ENCODE assay signal across 9 cellular contexts in genomic region chr12:89950421-89950820, GRCh38.
DNase-seq lines count a peak whose midpoint lies in the region; ATAC-seq and TF ChIP-seq lines count a peak whose summit lies in the region.
"Had no signal": no experiment of that assay in that cellular context is flagged by ENCODE, and none has a peak within 500 bp of the region (broad histone marks: within the 10 kb centered on the region; RNA-seq: fewer than 3 reads in every experiment).

No MANE protein-coding gene starts in this region.

- DNase-seq in GM13976 (ENCODE audit: low spot score): peak; percentile 18
- DNase-seq in NCI-H460 (ENCODE audit: extremely low read depth, low read depth): peak; percentile 38
- DNase-seq in mesendoderm: no peak
- no peak for DNase-seq in left colon
- no peak for DNase-seq in left ventricle myocardium superior
- no peak for DNase-seq in activated CD4-positive, alpha-beta T cell treated with anti-CD3 and anti-CD28 coated beads, Interleukin-2, amount 50 U/mL, for 1 hour
- no peak for DNase-seq in ascending aorta (ENCODE audit: low spot score in 2 of 2)
- DNase-seq: dorsolateral prefrontal cortex had no signal

- H3K56ac ChIP-seq in mesendoderm (ENCODE audit: low read length): no peak overlapping the region

- intact Hi-C loops in left colon (cut with DNase I, micrococcal nuclease) (no loop called here), left ventricle myocardium superior (cut with micrococcal nuclease) (no loop called here), ascending aorta (cut with DNase I) (no loop called here)

- ATAC-seq in GM21529 (IDR thresholded peaks at IDR 0.05; ENCODE audit: unreplicated experiment) (peak; percentile 51), left colon (no peak), left ventricle myocardium superior (no peak)

- no peaks in the 10 kb centered on the region for H3K36me3 ChIP-seq in mesendoderm (ENCODE audit: control insufficient read depth, insufficient read depth, low read length)
- no peaks in the 10 kb centered on the region for H3K36me3 ChIP-seq in ascending aorta

- no peak overlapping the region for H3K4me2 ChIP-seq in mesendoderm (ENCODE audit: low read length)

- H4K8ac ChIP-seq in mesendoderm (ENCODE audit: low read depth, low read length): no peak overlapping the region

- H3K4me3 ChIP-seq in mesendoderm (ENCODE audit: low read length) (no peak overlapping the region), ascending aorta (no peak overlapping the region)
- H3K4me3 ChIP-seq: dorsolateral prefrontal cortex had no signal

- H3K27ac ChIP-seq in mesendoderm (ENCODE audit: low read depth, low read length) (no peak overlapping the region), ascending aorta (no peak overlapping the region)
- H3K27ac ChIP-seq: dorsolateral prefrontal cortex had no signal

- no peak overlapping the region for H3K9ac ChIP-seq in mesendoderm (ENCODE audit: low read length)

- no peak overlapping the region for H4K5ac ChIP-seq in mesendoderm (ENCODE audit: low read length)

- no CpG with 5 or more reads among the region's 1 CpG for WGBS in mesendoderm (ENCODE audit: extremely low coverage, insufficient coverage, low lambda C conversion rate)

- in situ Hi-C loops in GM13976 (cut with MboI; ENCODE audit: low sequenced_read_pairs, unreplicated experiment): no loop called here

- no peak overlapping the region for H2BK5ac ChIP-seq in mesendoderm (ENCODE audit: low read length)

- no peak overlapping the region for H3K23ac ChIP-seq in mesendoderm (ENCODE audit: low read length)

- H2BK15ac ChIP-seq in mesendoderm (replicated peaks; ENCODE audit: low read depth): no peak overlapping the region

- H3K79me2 ChIP-seq in mesendoderm (ENCODE audit: control insufficient read depth, insufficient read depth, low read length): no peaks in the 10 kb centered on the region

- no peaks in the 10 kb centered on the region for H3K27me3 ChIP-seq in mesendoderm (ENCODE audit: insufficient read depth, low read length, poor library complexity)
- no peaks in the 10 kb centered on the region for H3K27me3 ChIP-seq in ascending aorta
- H3K27me3 ChIP-seq: dorsolateral prefrontal cortex had no signal

- H3K18ac ChIP-seq in mesendoderm (ENCODE audit: low read length): peak overlapping the region; percentile 75

- H3K79me1 ChIP-seq in mesendoderm (ENCODE audit: low read length): no peaks in the 10 kb centered on the region

- H3K4ac ChIP-seq in mesendoderm (ENCODE audit: low read depth, low read length): no peak overlapping the region

- H2BK120ac ChIP-seq in mesendoderm (ENCODE audit: low read depth, low read length): no peak overlapping the region

- H3K4me1 ChIP-seq in mesendoderm (ENCODE audit: control insufficient read depth, low read depth, low read length) (no peaks in the 10 kb centered on the region), ascending aorta (peaks cover 0 to 19% of the 10 kb centered on the region in 2 donors)

- no peak overlapping the region for H2AK5ac ChIP-seq in mesendoderm (ENCODE audit: low read length)

- H3K9me3 ChIP-seq in ascending aorta: no peaks in the 10 kb centered on the region

- TF ChIP-seq CTCF in GM13976 (IDR thresholded peaks at IDR 0.05; ENCODE audit: borderline replicate concordance, control extremely low read depth, extremely low read depth, insufficient read depth, missing control alignments) (no peak), ascending aorta (IDR thresholded peaks at IDR 0.05) (no peak)

Comparison
In these comparisons a context has a peak if more than half of its experiments do, and no peak if none do; other contexts are left out.
1. DNase-seq: peak in GM13976 (single experiment) and NCI-H460 (single experiment); none in mesendoderm (single experiment), left colon (0 of 2), left ventricle myocardium superior (single experiment), activated CD4-positive, alpha-beta T cell treated with anti-CD3 and anti-CD28 coated beads, Interleukin-2, amount 50 U/mL, for 1 hour (single experiment) and ascending aorta (0 of 2).